16 cellular contexts compared by ENCODE assay signal in genomic region chr2:133497261-133497893, GRCh38.
DNase-seq lines count a peak whose midpoint lies in the region; ATAC-seq and TF ChIP-seq lines count a peak whose summit lies in the region.
"Had no signal": no experiment of that assay in that cellular context is flagged by ENCODE, and none has a peak within 500 bp of the region (broad histone marks: within the 10 kb centered on the region; RNA-seq: fewer than 3 reads in every experiment).

No MANE protein-coding gene starts in this region.

- intact Hi-C loops in upper lobe of right lung (cut with DNase I): no loop called here

- POLR2A ChIA-PET in WTC11 (lab: Charles Lee): interaction anchor here (0.9 kb wide), 1 partner anchor 9 kb away, joined by 3 read pairs; no protein-coding TSS in a partner anchor

- H3F3A ChIP-seq in GM23338 (replicated peaks; ENCODE audit: low read depth): no peaks in the 10 kb centered on the region

- WGBS in hepatocyte (ENCODE audit: low lambda C conversion rate, missing lambda C conversion rate): 35% methylated on average over 3 of the region's 3 CpGs

- ATAC-seq in GM23338 (peak; percentile 97), WTC11 (peak; percentile 91), omental fat pad (ENCODE audit: low FRiP score) (no peak), upper lobe of right lung (no peak), HG03175 (IDR thresholded peaks at IDR 0.05; ENCODE audit: unreplicated experiment) (no peak)
- ATAC-seq: effector memory CD8-positive, alpha-beta T cell had no signal

- TF ChIP-seq CTCF in GM23338 (conservative IDR thresholded peaks at IDR 0.05; ENCODE audit: low read depth in 2 of 2): no peak
- no peak for TF ChIP-seq CTCF in WTC11 (IDR thresholded peaks at IDR 0.05)
- no peak for TF ChIP-seq CTCF in hepatocyte (IDR thresholded peaks at IDR 0.05; ENCODE audit: poor library complexity)
- no peak for TF ChIP-seq CTCF in omental fat pad (IDR thresholded peaks at IDR 0.05)
- no peak for TF ChIP-seq CTCF in upper lobe of right lung (IDR thresholded peaks at IDR 0.05)

- no peaks in the 10 kb centered on the region for H3K27me3 Mint-ChIP-seq in GM23338 (ENCODE audit: insufficient read depth, low read depth, poor library complexity)
- H3K27me3 Mint-ChIP-seq in WTC11 (ENCODE audit: low read depth): no peaks in the 10 kb centered on the region
- H3K27me3 Mint-ChIP-seq: CD4-positive, alpha-beta memory T cell; effector memory CD8-positive, alpha-beta T cell had no signal

- DNase-seq in GM23338 (ENCODE audit: low spot score) (peak; percentile 70), WTC11 (ENCODE audit: low spot score) (no peak), hepatocyte (ENCODE audit: low spot score) (no peak), pons (ENCODE audit: low spot score) (peak; percentile 52), omental fat pad (ENCODE audit: low spot score) (no peak), upper lobe of right lung (no peak), NCI-H1436 (lab: John Stamatoyannopoulos, UW) (no peak)
- DNase-seq: activated CD8-positive, alpha-beta memory T cell treated with anti-CD3 and anti-CD28 coated beads, Interleukin-2, amount 50 U/mL, for 4 hours; activated naive CD4-positive, alpha-beta T cell treated with anti-CD3 and anti-CD28 coated beads, Interleukin-2, amount 50 U/mL, for 16 hours; CD4-positive, alpha-beta memory T cell; effector memory CD8-positive, alpha-beta T cell; EL; MV-4-11; NCI-H2171; thyroid gland had no signal

- H3K9me3 ChIP-seq in hepatocyte (ENCODE audit: low read depth) (no peaks in the 10 kb centered on the region), upper lobe of right lung (no peaks in the 10 kb centered on the region)
- H3K9me3 ChIP-seq: thyroid gland had no signal

- no peaks in the 10 kb centered on the region for H3K36me3 ChIP-seq in GM23338 (ENCODE audit: insufficient read depth)
- no peaks in the 10 kb centered on the region for H3K36me3 ChIP-seq in hepatocyte (replicated peaks; ENCODE audit: insufficient read depth, low read depth)
- H3K36me3 ChIP-seq in upper lobe of right lung: no peaks in the 10 kb centered on the region
- H3K36me3 ChIP-seq: thyroid gland had no signal

- CTCF ChIA-PET in WTC11 (lab: Charles Lee): interaction anchor here (2.4 kb wide), 1 partner anchor 22 kb away, joined by 16 read pairs; no protein-coding TSS in a partner anchor

- H3K79me2 ChIP-seq in GM23338 (replicated peaks; ENCODE audit: insufficient read depth) (no peaks in the 10 kb centered on the region), hepatocyte (no peaks in the 10 kb centered on the region)

- H2AFZ ChIP-seq in GM23338 (peak overlapping the region; percentile 5), hepatocyte (no peak overlapping the region)

- no peaks in the 10 kb centered on the region for H3K9me3 Mint-ChIP-seq in GM23338
- H3K9me3 Mint-ChIP-seq in WTC11: no peaks in the 10 kb centered on the region

- H3K27ac ChIP-seq in GM23338 (ENCODE audit: low read depth) (peak overlapping the region; percentile 75; the same call in 1 of the 2 replicates), hepatocyte (peak overlapping the region; percentile 57), upper lobe of right lung (no peak overlapping the region)
- H3K27ac ChIP-seq: thyroid gland had no signal

- peaks cover 13% of the 10 kb centered on the region; the same call in 1 of the 2 replicates for H3K4me1 ChIP-seq in GM23338 (ENCODE audit: insufficient read depth)
- H3K4me1 ChIP-seq in hepatocyte (ENCODE audit: insufficient read depth): peaks cover 18% of the 10 kb centered on the region
- peaks cover 4% of the 10 kb centered on the region for H3K4me1 ChIP-seq in upper lobe of right lung

- H3K4me2 ChIP-seq in GM23338 (no peak overlapping the region), hepatocyte (peak overlapping the region; percentile 39)

- no peak overlapping the region for H3K4me3 ChIP-seq in GM23338
- H3K4me3 ChIP-seq in hepatocyte: no peak overlapping the region
- H3K4me3 ChIP-seq in upper lobe of right lung: no peak overlapping the region
- H3K4me3 ChIP-seq: thyroid gland had no signal

- no peak overlapping the region for H3K4me3 Mint-ChIP-seq in GM23338
- no peak overlapping the region for H3K4me3 Mint-ChIP-seq in WTC11
- H3K4me3 Mint-ChIP-seq: CD4-positive, alpha-beta memory T cell; effector memory CD8-positive, alpha-beta T cell had no signal

- H3K4me1 Mint-ChIP-seq in GM23338 (peaks cover 23% of the 10 kb centered on the region), WTC11 (peaks cover 34% of the 10 kb centered on the region)
- H3K4me1 Mint-ChIP-seq: CD4-positive, alpha-beta memory T cell had no signal

- H3K36me3 Mint-ChIP-seq in GM23338 (ENCODE audit: low read depth) (no peaks in the 10 kb centered on the region), WTC11 (no peaks in the 10 kb centered on the region)
- H3K36me3 Mint-ChIP-seq: CD4-positive, alpha-beta memory T cell had no signal

- H3K27me3 ChIP-seq in GM23338 (ENCODE audit: insufficient read depth): no peaks in the 10 kb centered on the region
- no peaks in the 10 kb centered on the region for H3K27me3 ChIP-seq in hepatocyte
- no peaks in the 10 kb centered on the region for H3K27me3 ChIP-seq in upper lobe of right lung
- H3K27me3 ChIP-seq: thyroid gland had no signal

- no peaks in the 10 kb centered on the region for H3K9me2 ChIP-seq in GM23338 (ENCODE audit: insufficient read depth)
- no peaks in the 10 kb centered on the region for H3K9me2 ChIP-seq in hepatocyte (replicated peaks; ENCODE audit: insufficient read depth)

- H4K20me1 ChIP-seq in GM23338 (replicated peaks; ENCODE audit: insufficient read depth): no peaks in the 10 kb centered on the region
- no peaks in the 10 kb centered on the region for H4K20me1 ChIP-seq in hepatocyte (ENCODE audit: insufficient read depth, poor library complexity, severe bottlenecking)

- no peak overlapping the region for H3K27ac Mint-ChIP-seq in GM23338
- H3K27ac Mint-ChIP-seq in WTC11: no peak overlapping the region
- H3K27ac Mint-ChIP-seq: CD4-positive, alpha-beta memory T cell; effector memory CD8-positive, alpha-beta T cell had no signal

TF ChIP-seq in WTC11, 78 proteins besides CTCF, POLR2A, EP300 and RAD21:
- TF ChIP-seq ATF2 (CRISPR knock-in tag; IDR thresholded peaks at IDR 0.05; ENCODE audit: borderline replicate concordance, low read depth): no peak
- TF ChIP-seq KAT7 (CRISPR knock-in tag; IDR thresholded peaks at IDR 0.05; ENCODE audit: borderline replicate concordance): no peak
- TF ChIP-seq, protein P1, sequence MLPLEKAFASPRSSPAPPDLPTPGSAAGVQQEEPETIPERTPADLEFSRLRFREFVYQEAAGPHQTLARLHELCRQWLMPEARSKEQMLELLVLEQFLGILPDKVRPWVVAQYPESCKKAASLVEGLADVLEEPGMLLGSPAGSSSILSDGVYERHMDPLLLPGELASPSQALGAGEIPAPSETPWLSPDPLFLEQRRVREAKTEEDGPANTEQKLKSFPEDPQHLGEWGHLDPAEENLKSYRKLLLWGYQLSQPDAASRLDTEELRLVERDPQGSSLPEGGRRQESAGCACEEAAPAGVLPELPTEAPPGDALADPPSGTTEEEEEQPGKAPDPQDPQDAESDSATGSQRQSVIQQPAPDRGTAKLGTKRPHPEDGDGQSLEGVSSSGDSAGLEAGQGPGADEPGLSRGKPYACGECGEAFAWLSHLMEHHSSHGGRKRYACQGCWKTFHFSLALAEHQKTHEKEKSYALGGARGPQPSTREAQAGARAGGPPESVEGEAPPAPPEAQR (CRISPR knock-in tag; IDR thresholded peaks at IDR 0.05): no peak
- TF ChIP-seq, protein P2, sequence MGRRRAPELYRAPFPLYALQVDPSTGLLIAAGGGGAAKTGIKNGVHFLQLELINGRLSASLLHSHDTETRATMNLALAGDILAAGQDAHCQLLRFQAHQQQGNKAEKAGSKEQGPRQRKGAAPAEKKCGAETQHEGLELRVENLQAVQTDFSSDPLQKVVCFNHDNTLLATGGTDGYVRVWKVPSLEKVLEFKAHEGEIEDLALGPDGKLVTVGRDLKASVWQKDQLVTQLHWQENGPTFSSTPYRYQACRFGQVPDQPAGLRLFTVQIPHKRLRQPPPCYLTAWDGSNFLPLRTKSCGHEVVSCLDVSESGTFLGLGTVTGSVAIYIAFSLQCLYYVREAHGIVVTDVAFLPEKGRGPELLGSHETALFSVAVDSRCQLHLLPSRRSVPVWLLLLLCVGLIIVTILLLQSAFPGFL (CRISPR knock-in tag; IDR thresholded peaks at IDR 0.05; ENCODE audit: borderline replicate concordance): no peak

Comparison
In these comparisons a context has a peak if more than half of its experiments do, and no peak if none do; other contexts are left out.
1. ATAC-seq: peak in GM23338 (single experiment) and WTC11 (single experiment); none in omental fat pad (single experiment), upper lobe of right lung (single experiment) and HG03175 (single experiment).
2. DNase-seq: peak in GM23338 (single experiment) and pons (single experiment); none in WTC11 (single experiment), hepatocyte (single experiment), omental fat pad (single experiment), upper lobe of right lung (single experiment) and NCI-H1436 (single experiment).